15 cellular contexts compared by ENCODE assay signal in genomic region chr12:132151145-132151765, GRCh38.
"Had no signal": no experiment of that assay in that cellular context is flagged by ENCODE, and none has a peak within 500 bp of the region (broad histone marks: within the 10 kb centered on the region; RNA-seq: fewer than 3 reads in every experiment).

No MANE protein-coding gene starts in this region.

- H3K36me3 ChIP-seq: breast epithelium, thyroid gland had no signal

- H3K4me1 ChIP-seq: ascending aorta, breast epithelium had no signal

- H3K4me3 ChIP-seq: ascending aorta, breast epithelium, gastroesophageal sphincter, thyroid gland had no signal

- ATAC-seq: activated naive CD8-positive, alpha-beta T cell treated with anti-CD3 and anti-CD28 coated beads, Interleukin-2, amount 50 U/mL, for 24 hours; activated T-cell treated with anti-CD3 and anti-CD28 coated beads, Interleukin-2, amount 50 U/mL, for 72 hours; gastroesophageal sphincter; stimulated activated memory B cell treated with anti-CD40 and anti-IgM and Interleukin-4, amounts not matched to agents 10 μg/mL and 1 μg/mL and 100 μg/mL, for 72 hours had no signal

- H3K27ac ChIP-seq: ascending aorta, breast epithelium, gastroesophageal sphincter, thyroid gland, WERI-Rb-1 had no signal

- DNase-seq: activated CD4-positive, alpha-beta T cell treated with anti-CD3 and anti-CD28 coated beads, Interleukin-2, amount 10 ng/mL, durations not matched to agents 24 days and 14 days; activated CD8-positive, alpha-beta memory T cell treated with anti-CD3 and anti-CD28 coated beads, Interleukin-2, amount 50 U/mL, for 48 hours; activated naive CD8-positive, alpha-beta T cell treated with anti-CD3 and anti-CD28 coated beads, Interleukin-2, amount 50 U/mL, for 24 hours; activated T-cell treated with anti-CD3 and anti-CD28 coated beads, Interleukin-2, amount 50 U/mL, for 72 hours; dermis blood vessel endothelial cell; erythroblast; islet precursor cell; stimulated activated CD4-positive, alpha-beta T cell treated with anti-CD3 and anti-CD28 coated beads, Interleukin-2, amount 100 ng/mL, for 48 hours; WERI-Rb-1 had no signal

- H3K27me3 Mint-ChIP-seq: activated CD4-positive, alpha-beta T cell treated with anti-CD3 and anti-CD28 coated beads, Interleukin-2, amount 10 ng/mL, durations not matched to agents 24 days and 14 days; activated naive CD8-positive, alpha-beta T cell treated with anti-CD3 and anti-CD28 coated beads, Interleukin-2, amount 50 U/mL, for 24 hours; stimulated activated memory B cell treated with anti-CD40 and anti-IgM and Interleukin-4, amounts not matched to agents 10 μg/mL and 1 μg/mL and 100 μg/mL, for 72 hours had no signal

- H3K9me3 Mint-ChIP-seq: activated CD4-positive, alpha-beta T cell treated with anti-CD3 and anti-CD28 coated beads, Interleukin-2, amount 10 ng/mL, durations not matched to agents 24 days and 14 days; activated naive CD8-positive, alpha-beta T cell treated with anti-CD3 and anti-CD28 coated beads, Interleukin-2, amount 50 U/mL, for 24 hours; activated T-cell treated with anti-CD3 and anti-CD28 coated beads, Interleukin-2, amount 50 U/mL, for 72 hours; stimulated activated memory B cell treated with anti-CD40 and anti-IgM and Interleukin-4, amounts not matched to agents 10 μg/mL and 1 μg/mL and 100 μg/mL, for 72 hours; T-helper 1 cell treated with Interleukin-12 subunit alpha and Interleukin-12 subunit beta and Interleukin-4 antibody, amounts not matched to agents 30 μg/mL and 1 μg/mL, for 36 hours had no signal

- H3K27me3 ChIP-seq: ascending aorta, breast epithelium, gastroesophageal sphincter, thyroid gland had no signal

- H3K4me3 Mint-ChIP-seq: activated CD4-positive, alpha-beta T cell treated with anti-CD3 and anti-CD28 coated beads, Interleukin-2, amount 10 ng/mL, durations not matched to agents 24 days and 14 days; activated naive CD8-positive, alpha-beta T cell treated with anti-CD3 and anti-CD28 coated beads, Interleukin-2, amount 50 U/mL, for 24 hours; activated T-cell treated with anti-CD3 and anti-CD28 coated beads, Interleukin-2, amount 50 U/mL, for 72 hours; stimulated activated memory B cell treated with anti-CD40 and anti-IgM and Interleukin-4, amounts not matched to agents 10 μg/mL and 1 μg/mL and 100 μg/mL, for 72 hours; T-helper 1 cell treated with Interleukin-12 subunit alpha and Interleukin-12 subunit beta and Interleukin-4 antibody, amounts not matched to agents 30 μg/mL and 1 μg/mL, for 36 hours had no signal

- H3K27ac Mint-ChIP-seq: activated CD4-positive, alpha-beta T cell treated with anti-CD3 and anti-CD28 coated beads, Interleukin-2, amount 10 ng/mL, durations not matched to agents 24 days and 14 days; activated naive CD8-positive, alpha-beta T cell treated with anti-CD3 and anti-CD28 coated beads, Interleukin-2, amount 50 U/mL, for 24 hours; activated T-cell treated with anti-CD3 and anti-CD28 coated beads, Interleukin-2, amount 50 U/mL, for 72 hours; stimulated activated memory B cell treated with anti-CD40 and anti-IgM and Interleukin-4, amounts not matched to agents 10 μg/mL and 1 μg/mL and 100 μg/mL, for 72 hours; T-helper 1 cell treated with Interleukin-12 subunit alpha and Interleukin-12 subunit beta and Interleukin-4 antibody, amounts not matched to agents 30 μg/mL and 1 μg/mL, for 36 hours had no signal

- H3K9me3 ChIP-seq: ascending aorta, breast epithelium, gastroesophageal sphincter, thyroid gland had no signal
